In the genomic region with DNA sequence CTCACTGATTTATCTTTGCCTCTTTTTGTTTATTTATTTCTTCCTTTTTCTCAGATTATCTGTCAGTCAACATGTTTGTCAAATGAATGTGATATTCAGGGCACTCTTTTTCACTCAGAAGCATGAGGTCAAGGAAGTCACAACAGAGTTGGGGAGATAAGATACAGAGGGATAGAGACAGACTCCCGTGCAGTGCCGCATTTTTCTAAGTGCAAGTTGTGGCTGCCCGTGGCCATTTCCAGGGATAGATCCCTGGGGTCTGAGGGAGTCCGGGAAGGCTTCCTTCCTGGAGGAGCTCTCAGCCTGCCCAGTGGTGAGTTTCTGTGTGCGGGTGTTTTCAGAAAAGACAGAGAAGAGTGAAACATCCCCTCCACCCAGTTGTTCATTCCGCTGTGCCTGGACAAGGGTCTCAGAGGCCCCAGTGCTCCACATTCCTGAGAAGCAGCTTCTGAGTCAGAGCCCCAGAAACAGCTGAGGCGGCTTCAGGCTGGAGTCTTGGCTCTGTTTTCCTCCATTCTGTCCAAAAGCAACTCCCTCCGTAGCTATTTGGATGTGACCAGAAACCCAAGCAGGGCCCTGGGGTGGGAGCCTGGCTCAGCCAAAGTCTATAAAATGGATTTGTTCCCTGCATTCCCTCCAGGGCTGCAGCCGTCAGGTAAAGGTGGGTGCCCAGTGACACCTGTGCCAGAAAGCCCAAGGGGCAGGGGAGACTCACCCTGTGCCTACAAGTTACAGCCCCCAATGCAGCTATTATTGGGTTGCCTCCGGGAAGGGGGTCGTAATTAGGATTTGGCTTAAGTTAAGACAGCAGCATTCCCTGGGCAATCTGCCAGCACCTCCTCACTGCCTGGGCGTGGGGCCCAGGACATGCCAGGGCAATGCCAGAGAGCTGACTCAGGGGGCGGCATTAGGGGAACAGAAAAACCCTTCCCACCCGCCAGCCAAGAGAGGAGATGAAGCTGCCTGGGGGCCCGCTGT, we compare ENCODE assay signal across 1 cellular context.
TF ChIP-seq lines count a peak whose summit lies in the region.

No MANE protein-coding gene starts in this region.

TF ChIP-seq in HepG2, 621 proteins besides CTCF, POLR2A, EP300 and RAD21:
- TF ChIP-seq ZNF567 (CRISPR knock-in tag; IDR thresholded peaks at IDR 0.05; ENCODE audit: borderline replicate concordance) (no peak), ZNF616 (CRISPR knock-in tag; IDR thresholded peaks at IDR 0.05; ENCODE audit: low read depth) (no peak), ZFP36L2 (CRISPR knock-in tag; IDR thresholded peaks at IDR 0.05) (no peak), DMAP1 (CRISPR knock-in tag; IDR thresholded peaks at IDR 0.05) (no peak), PPARG (CRISPR knock-in tag; conservative IDR thresholded peaks at IDR 0.05) (no peak), ZNF451 (CRISPR knock-in tag; IDR thresholded peaks at IDR 0.05) (no peak), POLR2AphosphoS5 (IDR thresholded peaks at IDR 0.05; ENCODE audit: low read depth, low read length) (no peak), ZNF788 (CRISPR knock-in tag; IDR thresholded peaks at IDR 0.05; ENCODE audit: borderline replicate concordance) (no peak), ATF7 (IDR thresholded peaks at IDR 0.05) (no peak), ATF7 (CRISPR knock-in tag; IDR thresholded peaks at IDR 0.05) (no peak), ZNF207 (IDR thresholded peaks at IDR 0.05; ENCODE audit: borderline replicate concordance) (no peak), ZNF547 (CRISPR knock-in tag; IDR thresholded peaks at IDR 0.05) (no peak), ZEB1 (IDR thresholded peaks at IDR 0.05; ENCODE audit: insufficient replicate concordance, low read depth) (no peak), ZNF746 (CRISPR knock-in tag; IDR thresholded peaks at IDR 0.05) (no peak), ZNF160 (CRISPR knock-in tag; IDR thresholded peaks at IDR 0.05) (no peak), ZFP90 (CRISPR knock-in tag; IDR thresholded peaks at IDR 0.05; ENCODE audit: borderline replicate concordance) (no peak), ZNF678 (CRISPR knock-in tag; IDR thresholded peaks at IDR 0.05) (no peak), CENPT (CRISPR knock-in tag; IDR thresholded peaks at IDR 0.05; ENCODE audit: low read depth) (no peak)
- TF ChIP-seq, protein P1, sequence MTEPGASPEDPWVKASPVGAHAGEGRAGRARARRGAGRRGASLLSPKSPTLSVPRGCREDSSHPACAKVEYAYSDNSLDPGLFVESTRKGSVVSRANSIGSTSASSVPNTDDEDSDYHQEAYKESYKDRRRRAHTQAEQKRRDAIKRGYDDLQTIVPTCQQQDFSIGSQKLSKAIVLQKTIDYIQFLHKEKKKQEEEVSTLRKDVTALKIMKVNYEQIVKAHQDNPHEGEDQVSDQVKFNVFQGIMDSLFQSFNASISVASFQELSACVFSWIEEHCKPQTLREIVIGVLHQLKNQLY (CRISPR knock-in tag; IDR thresholded peaks at IDR 0.05), result no peak
- TF ChIP-seq, protein P2, sequence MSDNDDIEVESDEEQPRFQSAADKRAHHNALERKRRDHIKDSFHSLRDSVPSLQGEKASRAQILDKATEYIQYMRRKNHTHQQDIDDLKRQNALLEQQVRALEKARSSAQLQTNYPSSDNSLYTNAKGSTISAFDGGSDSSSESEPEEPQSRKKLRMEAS (IDR thresholded peaks at IDR 0.05), result no peak
- TF ChIP-seq, protein P3, sequence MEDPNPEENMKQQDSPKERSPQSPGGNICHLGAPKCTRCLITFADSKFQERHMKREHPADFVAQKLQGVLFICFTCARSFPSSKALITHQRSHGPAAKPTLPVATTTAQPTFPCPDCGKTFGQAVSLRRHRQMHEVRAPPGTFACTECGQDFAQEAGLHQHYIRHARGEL (CRISPR knock-in tag; IDR thresholded peaks at IDR 0.05), result no peak
